2 cellular contexts compared by ENCODE assay signal in the genomic region with DNA sequence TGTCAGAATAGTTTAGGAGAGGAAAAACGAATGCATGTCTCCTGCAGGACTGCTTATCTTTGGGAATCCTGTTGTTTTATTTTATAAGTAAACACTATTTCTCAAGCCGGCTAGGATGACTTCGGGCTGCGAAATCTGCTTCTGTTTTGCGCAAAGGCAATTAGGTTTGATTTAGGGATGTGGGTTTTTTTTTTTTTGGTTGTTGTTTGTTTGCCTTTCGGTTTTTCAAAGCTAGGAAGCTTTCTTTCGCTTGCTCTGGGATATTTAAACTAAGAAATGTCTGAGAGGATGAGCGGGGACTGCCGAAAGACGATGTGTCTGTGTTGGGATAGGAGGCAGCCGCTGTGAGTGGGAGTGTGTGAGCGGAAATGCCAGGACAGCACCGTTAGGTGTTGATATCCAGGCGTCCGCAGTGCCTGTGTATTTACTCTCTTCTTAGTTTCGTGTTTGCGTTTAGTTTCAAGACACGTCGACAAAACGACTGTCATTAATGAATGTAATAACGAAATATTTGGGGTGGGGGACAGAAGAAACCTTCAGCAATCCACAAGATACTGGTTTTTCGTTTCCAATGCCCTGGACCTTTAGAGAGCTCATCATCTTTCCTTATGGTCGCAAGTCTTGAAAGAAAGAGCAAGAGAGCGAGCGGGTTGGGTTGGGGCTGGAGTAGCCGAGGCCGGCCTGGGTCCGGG.
TF ChIP-seq lines count a peak whose summit lies in the region.

No MANE protein-coding gene starts in this region.

TF ChIP-seq in HepG2, 621 proteins besides CTCF, POLR2A, EP300 and RAD21 (continues in another document):
- peak; percentile 38; the same call in 1 of the 2 replicates for TF ChIP-seq ETV5 (CRISPR knock-in tag; IDR thresholded peaks at IDR 0.05; ENCODE audit: borderline replicate concordance)
- TF ChIP-seq, protein P1, sequence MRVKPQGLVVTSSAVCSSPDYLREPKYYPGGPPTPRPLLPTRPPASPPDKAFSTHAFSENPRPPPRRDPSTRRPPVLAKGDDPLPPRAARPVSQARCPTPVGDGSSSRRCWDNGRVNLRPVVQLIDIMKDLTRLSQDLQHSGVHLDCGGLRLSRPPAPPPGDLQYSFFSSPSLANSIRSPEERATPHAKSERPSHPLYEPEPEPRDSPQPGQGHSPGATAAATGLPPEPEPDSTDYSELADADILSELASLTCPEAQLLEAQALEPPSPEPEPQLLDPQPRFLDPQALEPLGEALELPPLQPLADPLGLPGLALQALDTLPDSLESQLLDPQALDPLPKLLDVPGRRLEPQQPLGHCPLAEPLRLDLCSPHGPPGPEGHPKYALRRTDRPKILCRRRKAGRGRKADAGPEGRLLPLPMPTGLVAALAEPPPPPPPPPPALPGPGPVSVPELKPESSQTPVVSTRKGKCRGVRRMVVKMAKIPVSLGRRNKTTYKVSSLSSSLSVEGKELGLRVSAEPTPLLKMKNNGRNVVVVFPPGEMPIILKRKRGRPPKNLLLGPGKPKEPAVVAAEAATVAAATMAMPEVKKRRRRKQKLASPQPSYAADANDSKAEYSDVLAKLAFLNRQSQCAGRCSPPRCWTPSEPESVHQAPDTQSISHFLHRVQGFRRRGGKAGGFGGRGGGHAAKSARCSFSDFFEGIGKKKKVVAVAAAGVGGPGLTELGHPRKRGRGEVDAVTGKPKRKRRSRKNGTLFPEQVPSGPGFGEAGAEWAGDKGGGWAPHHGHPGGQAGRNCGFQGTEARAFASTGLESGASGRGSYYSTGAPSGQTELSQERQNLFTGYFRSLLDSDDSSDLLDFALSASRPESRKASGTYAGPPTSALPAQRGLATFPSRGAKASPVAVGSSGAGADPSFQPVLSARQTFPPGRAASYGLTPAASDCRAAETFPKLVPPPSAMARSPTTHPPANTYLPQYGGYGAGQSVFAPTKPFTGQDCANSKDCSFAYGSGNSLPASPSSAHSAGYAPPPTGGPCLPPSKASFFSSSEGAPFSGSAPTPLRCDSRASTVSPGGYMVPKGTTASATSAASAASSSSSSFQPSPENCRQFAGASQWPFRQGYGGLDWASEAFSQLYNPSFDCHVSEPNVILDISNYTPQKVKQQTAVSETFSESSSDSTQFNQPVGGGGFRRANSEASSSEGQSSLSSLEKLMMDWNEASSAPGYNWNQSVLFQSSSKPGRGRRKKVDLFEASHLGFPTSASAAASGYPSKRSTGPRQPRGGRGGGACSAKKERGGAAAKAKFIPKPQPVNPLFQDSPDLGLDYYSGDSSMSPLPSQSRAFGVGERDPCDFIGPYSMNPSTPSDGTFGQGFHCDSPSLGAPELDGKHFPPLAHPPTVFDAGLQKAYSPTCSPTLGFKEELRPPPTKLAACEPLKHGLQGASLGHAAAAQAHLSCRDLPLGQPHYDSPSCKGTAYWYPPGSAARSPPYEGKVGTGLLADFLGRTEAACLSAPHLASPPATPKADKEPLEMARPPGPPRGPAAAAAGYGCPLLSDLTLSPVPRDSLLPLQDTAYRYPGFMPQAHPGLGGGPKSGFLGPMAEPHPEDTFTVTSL (CRISPR knock-in tag; IDR thresholded peaks at IDR 0.05; ENCODE audit: borderline replicate concordance): 0 out of 2 replicates have a peak, but pooled peaks have one; percentile 30
- TF ChIP-seq ERF (CRISPR knock-in tag; IDR thresholded peaks at IDR 0.05): 0 out of 2 replicates have a peak, but pooled peaks have one; percentile 12
- 0 out of 2 replicates have a peak, but pooled peaks have one; percentile 2 for TF ChIP-seq ZNF292 (CRISPR knock-in tag; IDR thresholded peaks at IDR 0.05; ENCODE audit: borderline replicate concordance, low read depth)
- TF ChIP-seq ATF7-NPFF (CRISPR knock-in tag; IDR thresholded peaks at IDR 0.05; ENCODE audit: low read depth): no peak
- TF ChIP-seq ZNF235 (CRISPR knock-in tag; IDR thresholded peaks at IDR 0.05; ENCODE audit: borderline replicate concordance): 0 out of 2 replicates have a peak, but pooled peaks have one; percentile 5
- no peak for TF ChIP-seq ZNF672 (CRISPR knock-in tag; IDR thresholded peaks at IDR 0.05)
- TF ChIP-seq ZNF564 (CRISPR knock-in tag; IDR thresholded peaks at IDR 0.05): no peak
- 0 out of 2 replicates have a peak, but pooled peaks have one; percentile 49 for TF ChIP-seq ZNF33A (CRISPR knock-in tag; IDR thresholded peaks at IDR 0.05; ENCODE audit: borderline replicate concordance)
- TF ChIP-seq ELF4 (CRISPR knock-in tag; IDR thresholded peaks at IDR 0.05; ENCODE audit: borderline replicate concordance): peak; percentile 48; the same call in 1 of the 2 replicates
- TF ChIP-seq, protein P2, sequence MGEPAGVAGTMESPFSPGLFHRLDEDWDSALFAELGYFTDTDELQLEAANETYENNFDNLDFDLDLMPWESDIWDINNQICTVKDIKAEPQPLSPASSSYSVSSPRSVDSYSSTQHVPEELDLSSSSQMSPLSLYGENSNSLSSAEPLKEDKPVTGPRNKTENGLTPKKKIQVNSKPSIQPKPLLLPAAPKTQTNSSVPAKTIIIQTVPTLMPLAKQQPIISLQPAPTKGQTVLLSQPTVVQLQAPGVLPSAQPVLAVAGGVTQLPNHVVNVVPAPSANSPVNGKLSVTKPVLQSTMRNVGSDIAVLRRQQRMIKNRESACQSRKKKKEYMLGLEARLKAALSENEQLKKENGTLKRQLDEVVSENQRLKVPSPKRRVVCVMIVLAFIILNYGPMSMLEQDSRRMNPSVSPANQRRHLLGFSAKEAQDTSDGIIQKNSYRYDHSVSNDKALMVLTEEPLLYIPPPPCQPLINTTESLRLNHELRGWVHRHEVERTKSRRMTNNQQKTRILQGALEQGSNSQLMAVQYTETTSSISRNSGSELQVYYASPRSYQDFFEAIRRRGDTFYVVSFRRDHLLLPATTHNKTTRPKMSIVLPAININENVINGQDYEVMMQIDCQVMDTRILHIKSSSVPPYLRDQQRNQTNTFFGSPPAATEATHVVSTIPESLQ (CRISPR knock-in tag; conservative IDR thresholded peaks at IDR 0.05): no peak
- no peak for TF ChIP-seq JDP2 (CRISPR knock-in tag; IDR thresholded peaks at IDR 0.05; ENCODE audit: borderline replicate concordance)
- TF ChIP-seq, protein P3, sequence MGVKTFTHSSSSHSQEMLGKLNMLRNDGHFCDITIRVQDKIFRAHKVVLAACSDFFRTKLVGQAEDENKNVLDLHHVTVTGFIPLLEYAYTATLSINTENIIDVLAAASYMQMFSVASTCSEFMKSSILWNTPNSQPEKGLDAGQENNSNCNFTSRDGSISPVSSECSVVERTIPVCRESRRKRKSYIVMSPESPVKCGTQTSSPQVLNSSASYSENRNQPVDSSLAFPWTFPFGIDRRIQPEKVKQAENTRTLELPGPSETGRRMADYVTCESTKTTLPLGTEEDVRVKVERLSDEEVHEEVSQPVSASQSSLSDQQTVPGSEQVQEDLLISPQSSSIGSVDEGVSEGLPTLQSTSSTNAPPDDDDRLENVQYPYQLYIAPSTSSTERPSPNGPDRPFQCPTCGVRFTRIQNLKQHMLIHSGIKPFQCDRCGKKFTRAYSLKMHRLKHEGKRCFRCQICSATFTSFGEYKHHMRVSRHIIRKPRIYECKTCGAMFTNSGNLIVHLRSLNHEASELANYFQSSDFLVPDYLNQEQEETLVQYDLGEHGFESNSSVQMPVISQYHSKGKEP (CRISPR knock-in tag; IDR thresholded peaks at IDR 0.05): no peak
- TF ChIP-seq SAP130 (CRISPR knock-in tag; IDR thresholded peaks at IDR 0.05; ENCODE audit: low read depth): 0 out of 2 replicates have a peak, but pooled peaks have one; percentile 22
- no peak for TF ChIP-seq ZNF329 (CRISPR knock-in tag; IDR thresholded peaks at IDR 0.05; ENCODE audit: low read depth)
- TF ChIP-seq ZNF354B (CRISPR knock-in tag; IDR thresholded peaks at IDR 0.05): peak; percentile 55; the same call in 1 of the 2 replicates

TF ChIP-seq in SK-N-SH treated with all-trans-retinoic acid at 6 μM for 48 hours, 23 proteins besides CTCF, POLR2A, EP300 and RAD21:
- TF ChIP-seq RARB (CRISPR knock-in tag; IDR thresholded peaks at IDR 0.05) (no peak), ZNF70 (CRISPR knock-in tag; IDR thresholded peaks at IDR 0.05) (no peak), ZFP3 (CRISPR knock-in tag; IDR thresholded peaks at IDR 0.05) (no peak)
